In genomic region chr5:132629230-132629944, GRCh38 we compare ENCODE assay signal across 13 cellular contexts. TPM values are rescaled to one million over a fixed set of nuclear protein-coding genes. Genes with fewer than 3 reads are reported as not detected.
DNase-seq lines count a peak whose midpoint lies in the region; ATAC-seq, FAIRE-seq and TF ChIP-seq lines count a peak whose summit lies in the region.
"Had no signal": no experiment of that assay in that cellular context is flagged by ENCODE, and none has a peak within 500 bp of the region (broad histone marks: within the 10 kb centered on the region; RNA-seq: fewer than 3 reads in every experiment).

No MANE protein-coding gene starts in this region.

- H3K9me3 ChIP-seq in MG63, result no peaks in the 10 kb centered on the region
- H3K9me3 ChIP-seq: thoracic aorta had no signal

- peaks cover 15% of the 10 kb centered on the region for H3K36me3 Mint-ChIP-seq in activated naive CD8-positive, alpha-beta T cell

- peak; percentile 49 for ATAC-seq in GM19043 (IDR thresholded peaks at IDR 0.05; ENCODE audit: low read depth, unreplicated experiment)
- peak; percentile 78 for ATAC-seq in HG02973 (IDR thresholded peaks at IDR 0.05; ENCODE audit: unreplicated experiment)
- ATAC-seq in left ventricle myocardium superior, result no peak

- H3K27me3 Mint-ChIP-seq in activated naive CD8-positive, alpha-beta T cell, result no peaks in the 10 kb centered on the region

- no peak; the same call in none of the 2 replicates for TF ChIP-seq POLR2A in GM12892 (IDR thresholded peaks at IDR 0.05; ENCODE audit: low read depth, low read length)

- H3K27ac Mint-ChIP-seq in activated naive CD8-positive, alpha-beta T cell, result peak overlapping the region; percentile 18

- H3K4me1 Mint-ChIP-seq in activated naive CD8-positive, alpha-beta T cell (ENCODE audit: low read depth), result peaks cover 2% of the 10 kb centered on the region

- no peaks in the 10 kb centered on the region for H3K27me3 ChIP-seq in MG63

- H3K36me3 ChIP-seq in MG63, result peaks cover 42% of the 10 kb centered on the region
- H3K36me3 ChIP-seq: thoracic aorta had no signal

- no peak overlapping the region for H3K4me3 ChIP-seq in MG63
- H3K4me3 ChIP-seq: thoracic aorta had no signal

- DNase-seq in GM12892 (ENCODE audit: insufficient read length) (no peak), MG63 (no peak), left ventricle myocardium superior (no peak), HK-2 (ENCODE audit: unreplicated experiment) (no peak)
- no peak for DNase-seq in stimulated activated CD8-positive, alpha-beta memory T cell treated with anti-CD3 and anti-CD28 coated beads, Interleukin-4, amount 100 ng/mL, for 48 hours
- DNase-seq: kidney; stimulated activated CD4-positive, alpha-beta T cell treated with anti-CD3 and anti-CD28 coated beads, Interleukin-4, amount 100 ng/mL, for 1 hour had no signal

- no peak overlapping the region for H3K4me3 Mint-ChIP-seq in activated naive CD8-positive, alpha-beta T cell

- intact Hi-C loops in left ventricle myocardium superior (cut with micrococcal nuclease), result no loop called here

- no peaks in the 10 kb centered on the region for H3K9me3 Mint-ChIP-seq in activated naive CD8-positive, alpha-beta T cell (ENCODE audit: low read depth)

- FAIRE-seq in GM12892 (lab: Jason Lieb, UNC), result peak; percentile 95
- FAIRE-seq: kidney had no signal

RNA-seq across cellular contexts. Expression of gene IL13, which starts 28.6 kb away (rescaled TPM):
- 0.47 TPM for polyA plus RNA-seq in GM12892 (2012; ENCODE audit: missing spikeins)
- total RNA-seq in MG63 (2014; rRNA removed; shearing (Covaris generic); ENCODE audit: low replicate concordance), result not detected in 2 replicates
- total RNA-seq in left ventricle myocardium superior, result not detected
- total RNA-seq: fibroblast of lung, kidney had no signal
- polyA plus RNA-seq: fibroblast of lung had no signal

RNA-seq across cellular contexts. Expression of gene IL4, which starts 44.4 kb away (rescaled TPM):
- polyA plus RNA-seq in GM12892 (2012; ENCODE audit: missing spikeins), result not detected
- total RNA-seq in MG63 (2014; rRNA removed; shearing (Covaris generic); ENCODE audit: low replicate concordance), result not detected in 2 replicates
- total RNA-seq in left ventricle myocardium superior, result not detected
- total RNA-seq: fibroblast of lung, kidney, omental fat pad, thoracic aorta had no signal
- polyA plus RNA-seq: fibroblast of lung had no signal
